In the genomic region with DNA sequence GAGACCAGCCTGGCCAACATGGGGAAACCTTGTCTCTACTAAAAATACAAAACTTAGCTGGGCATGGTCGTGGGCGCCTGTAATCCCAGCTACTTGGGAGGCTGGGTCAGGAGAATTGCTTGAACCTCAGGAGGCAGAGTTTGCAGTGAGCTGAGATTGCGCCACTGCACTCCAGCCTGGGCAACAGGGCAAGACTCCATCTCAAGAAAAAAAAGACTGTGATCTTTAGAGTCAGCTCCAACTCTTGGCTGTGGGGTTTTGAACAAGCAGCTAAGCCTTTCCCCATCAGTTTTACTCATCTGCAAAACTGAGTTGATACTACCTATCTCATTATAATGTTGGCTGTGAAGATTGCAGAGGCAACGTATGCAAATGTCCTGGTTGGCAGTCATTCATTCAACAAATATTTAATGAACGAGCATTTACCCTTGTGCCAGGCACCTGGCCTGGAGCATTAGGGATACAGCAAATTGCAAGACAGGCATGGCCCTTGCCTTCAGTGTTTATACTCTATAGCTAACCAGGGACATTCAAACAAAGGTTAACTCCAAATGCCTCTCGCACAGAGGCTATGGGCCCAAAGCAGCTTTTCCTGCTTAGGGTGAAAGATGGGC, we compare ENCODE assay signal across 11 cellular contexts. TPM values are rescaled to one million over a fixed set of nuclear protein-coding genes. Genes with fewer than 3 reads are reported as not detected.
DNase-seq lines count a peak whose midpoint lies in the region; ATAC-seq and TF ChIP-seq lines count a peak whose summit lies in the region.
"Had no signal": no experiment of that assay in that cellular context is flagged by ENCODE, and none has a peak within 500 bp of the region (broad histone marks: within the 10 kb centered on the region; RNA-seq: fewer than 3 reads in every experiment).

No MANE protein-coding gene starts in this region.

- H3K27me3 Mint-ChIP-seq in activated CD8-positive, alpha-beta T cell treated with anti-CD3 and anti-CD28 coated beads for 36 hours = no peaks in the 10 kb centered on the region
- no peaks in the 10 kb centered on the region for H3K27me3 Mint-ChIP-seq in activated CD8-positive, alpha-beta T cell treated with anti-CD3 and anti-CD28 coated beads, Interleukin-2, amount 10 ng/mL, durations not matched to agents 7 days and 5 days (ENCODE audit: low read depth)
- H3K27me3 Mint-ChIP-seq in chondrocyte (ENCODE audit: low read depth) = no peaks in the 10 kb centered on the region
- H3K27me3 Mint-ChIP-seq in stimulated activated memory B cell treated with anti-CD40 and anti-IgM and Interleukin-4, amounts not matched to agents 10 μg/mL and 1 μg/mL and 100 μg/mL, for 72 hours = no peaks in the 10 kb centered on the region

- H3K9me3 ChIP-seq in testis = no peaks in the 10 kb centered on the region

- peaks cover 1% of the 10 kb centered on the region for H3K9me3 Mint-ChIP-seq in activated CD8-positive, alpha-beta T cell treated with anti-CD3 and anti-CD28 coated beads for 36 hours
- no peaks in the 10 kb centered on the region for H3K9me3 Mint-ChIP-seq in activated CD8-positive, alpha-beta T cell treated with anti-CD3 and anti-CD28 coated beads, Interleukin-2, amount 10 ng/mL, durations not matched to agents 7 days and 5 days (ENCODE audit: insufficient read depth)
- H3K9me3 Mint-ChIP-seq in chondrocyte (ENCODE audit: low read depth) = no peaks in the 10 kb centered on the region
- H3K9me3 Mint-ChIP-seq in stimulated activated memory B cell treated with anti-CD40 and anti-IgM and Interleukin-4, amounts not matched to agents 10 μg/mL and 1 μg/mL and 100 μg/mL, for 72 hours = no peaks in the 10 kb centered on the region

- no peak for TF ChIP-seq POLR2A in testis (IDR thresholded peaks at IDR 0.05)

- H3K4me3 ChIP-seq in testis = no peak overlapping the region

- CTCF ChIA-PET in activated CD8-positive, alpha-beta T cell treated with anti-CD3 and anti-CD28 coated beads for 36 hours (lab: Charles Lee) = interaction anchor here (3.2 kb wide), 1 partner anchor 15 kb away, joined by 17 read pairs; no protein-coding TSS in a partner anchor
- CTCF ChIA-PET in activated CD8-positive, alpha-beta T cell treated with anti-CD3 and anti-CD28 coated beads, Interleukin-2, amount 10 ng/mL, durations not matched to agents 7 days and 5 days (lab: Charles Lee) = interaction anchor here (0.7 to 4.3 kb wide), 4 partner anchors 14 to 133 kb away, joined by 3 to 28 read pairs (median 6); partner anchors contain the start of gene BLTP3A

- ATAC-seq in activated CD8-positive, alpha-beta T cell treated with anti-CD3 and anti-CD28 coated beads for 36 hours = no peak
- no peak for ATAC-seq in activated CD8-positive, alpha-beta T cell treated with anti-CD3 and anti-CD28 coated beads, Interleukin-2, amount 10 ng/mL, durations not matched to agents 7 days and 5 days
- no peak for ATAC-seq in stimulated activated memory B cell treated with anti-CD40 and anti-IgM and Interleukin-4, amounts not matched to agents 10 μg/mL and 1 μg/mL and 100 μg/mL, for 72 hours

- 88 to 89% methylated on average over 6 of the region's 6 CpGs for WGBS in testis, 2 donors

- H3K36me3 ChIP-seq in testis (ENCODE audit: low read depth, missing control alignments) = no peaks in the 10 kb centered on the region

- intact Hi-C loops in activated CD8-positive, alpha-beta T cell treated with anti-CD3 and anti-CD28 coated beads for 36 hours (cut with micrococcal nuclease) = no loop called here
- intact Hi-C loops in testis (cut with DNase I; ENCODE audit: low total_unique reads) = no loop called here

- TF ChIP-seq CTCF in activated CD8-positive, alpha-beta T cell treated with anti-CD3 and anti-CD28 coated beads for 36 hours (IDR thresholded peaks at IDR 0.05) = no peak
- TF ChIP-seq CTCF in chondrocyte (IDR thresholded peaks at IDR 0.05) = no peak
- no peak for TF ChIP-seq CTCF in testis (IDR thresholded peaks at IDR 0.05)

- no peaks in the 10 kb centered on the region for H3K27me3 ChIP-seq in testis

- H3K4me1 ChIP-seq in testis = peaks cover 27% of the 10 kb centered on the region

- peak overlapping the region; percentile 30 for H3K27ac Mint-ChIP-seq in activated CD8-positive, alpha-beta T cell treated with anti-CD3 and anti-CD28 coated beads for 36 hours
- H3K27ac Mint-ChIP-seq in activated CD8-positive, alpha-beta T cell treated with anti-CD3 and anti-CD28 coated beads, Interleukin-2, amount 10 ng/mL, durations not matched to agents 7 days and 5 days = no peak overlapping the region
- peak overlapping the region; percentile 61 for H3K27ac Mint-ChIP-seq in chondrocyte (ENCODE audit: unreplicated experiment)
- H3K27ac Mint-ChIP-seq in stimulated activated memory B cell treated with anti-CD40 and anti-IgM and Interleukin-4, amounts not matched to agents 10 μg/mL and 1 μg/mL and 100 μg/mL, for 72 hours = peak overlapping the region; percentile 98

- peaks cover 6% of the 10 kb centered on the region for H3K36me3 Mint-ChIP-seq in activated CD8-positive, alpha-beta T cell treated with anti-CD3 and anti-CD28 coated beads for 36 hours (ENCODE audit: low read depth)
- H3K36me3 Mint-ChIP-seq in activated CD8-positive, alpha-beta T cell treated with anti-CD3 and anti-CD28 coated beads, Interleukin-2, amount 10 ng/mL, durations not matched to agents 7 days and 5 days (ENCODE audit: low read depth) = peaks cover 21% of the 10 kb centered on the region
- peaks cover 4% of the 10 kb centered on the region for H3K36me3 Mint-ChIP-seq in chondrocyte (ENCODE audit: low read depth)
- H3K36me3 Mint-ChIP-seq in stimulated activated memory B cell treated with anti-CD40 and anti-IgM and Interleukin-4, amounts not matched to agents 10 μg/mL and 1 μg/mL and 100 μg/mL, for 72 hours = peaks cover 6% of the 10 kb centered on the region

- peaks cover 56% of the 10 kb centered on the region for H3K4me1 Mint-ChIP-seq in activated CD8-positive, alpha-beta T cell treated with anti-CD3 and anti-CD28 coated beads for 36 hours (ENCODE audit: low read depth)
- peaks cover 49% of the 10 kb centered on the region for H3K4me1 Mint-ChIP-seq in activated CD8-positive, alpha-beta T cell treated with anti-CD3 and anti-CD28 coated beads, Interleukin-2, amount 10 ng/mL, durations not matched to agents 7 days and 5 days (ENCODE audit: low read depth)
- peaks cover 43% of the 10 kb centered on the region for H3K4me1 Mint-ChIP-seq in chondrocyte (ENCODE audit: low read depth)
- peaks cover 64% of the 10 kb centered on the region for H3K4me1 Mint-ChIP-seq in stimulated activated memory B cell treated with anti-CD40 and anti-IgM and Interleukin-4, amounts not matched to agents 10 μg/mL and 1 μg/mL and 100 μg/mL, for 72 hours

- POLR2A ChIA-PET in activated CD8-positive, alpha-beta T cell treated with anti-CD3 and anti-CD28 coated beads for 36 hours (lab: Charles Lee) = interaction anchor here (0.8 kb wide), 1 partner anchor 38 kb away, joined by 3 read pairs; the partner anchor contains the start of gene ILRUN
- POLR2A ChIA-PET in activated CD8-positive, alpha-beta T cell treated with anti-CD3 and anti-CD28 coated beads, Interleukin-2, amount 10 ng/mL, durations not matched to agents 7 days and 5 days (lab: Charles Lee) = no interaction called here

- no peak overlapping the region for H3K4me3 Mint-ChIP-seq in activated CD8-positive, alpha-beta T cell treated with anti-CD3 and anti-CD28 coated beads for 36 hours
- H3K4me3 Mint-ChIP-seq in activated CD8-positive, alpha-beta T cell treated with anti-CD3 and anti-CD28 coated beads, Interleukin-2, amount 10 ng/mL, durations not matched to agents 7 days and 5 days = no peak overlapping the region
- no peak overlapping the region for H3K4me3 Mint-ChIP-seq in chondrocyte (ENCODE audit: unreplicated experiment)
- no peak overlapping the region for H3K4me3 Mint-ChIP-seq in stimulated activated memory B cell treated with anti-CD40 and anti-IgM and Interleukin-4, amounts not matched to agents 10 μg/mL and 1 μg/mL and 100 μg/mL, for 72 hours

- DNase-seq in activated CD8-positive, alpha-beta T cell treated with anti-CD3 and anti-CD28 coated beads for 36 hours = no peak
- DNase-seq in activated CD8-positive, alpha-beta T cell treated with anti-CD3 and anti-CD28 coated beads, Interleukin-2, amount 10 ng/mL, durations not matched to agents 7 days and 5 days = no peak
- DNase-seq in NCI-H526 treated with DMSO at 0.1 percent for 48 hours (lab: John Stamatoyannopoulos, UW) (peak; percentile 94), chondrocyte (ENCODE audit: low spot score) (no peak), testis (no peak), caudate nucleus (lab: John Stamatoyannopoulos, UW) (no peak)
- DNase-seq in activated CD8-positive, alpha-beta memory T cell treated with anti-CD3 and anti-CD28 coated beads for 24 hours = no peak
- DNase-seq: AML-193; hypothalamus; NK-92 treated with Interleukin-12 subunit alpha and Interleukin-12 subunit beta, amount 100 ng/mL, for 24 hours had no signal

- H3K27ac ChIP-seq in testis (no peak overlapping the region), caudate nucleus (ENCODE audit: low read depth, low read length) (no peak overlapping the region)

RNA-seq across cellular contexts. Expression of gene ILRUN, which starts 37.9 kb away (rescaled TPM):
- total RNA-seq in activated CD8-positive, alpha-beta T cell treated with anti-CD3 and anti-CD28 coated beads for 36 hours = 10 to 100 TPM; 45.3 to 51.8 TPM
- 10 to 100 TPM; 57.4 to 58.8 TPM for total RNA-seq in activated CD8-positive, alpha-beta T cell treated with anti-CD3 and anti-CD28 coated beads, Interleukin-2, amount 10 ng/mL, durations not matched to agents 7 days and 5 days
- 41.0 to 45.9 TPM (median 42.4 TPM) in 3 replicates for total RNA-seq in chondrocyte
- total RNA-seq in testis = 10 to 100 TPM; 82.4 to 91.2 TPM
- 101 TPM for polyA plus RNA-seq in testis (ENCODE audit: insufficient read depth, low read depth, low replicate concordance)
